30 cellular contexts compared by ENCODE assay signal in the genomic region with DNA sequence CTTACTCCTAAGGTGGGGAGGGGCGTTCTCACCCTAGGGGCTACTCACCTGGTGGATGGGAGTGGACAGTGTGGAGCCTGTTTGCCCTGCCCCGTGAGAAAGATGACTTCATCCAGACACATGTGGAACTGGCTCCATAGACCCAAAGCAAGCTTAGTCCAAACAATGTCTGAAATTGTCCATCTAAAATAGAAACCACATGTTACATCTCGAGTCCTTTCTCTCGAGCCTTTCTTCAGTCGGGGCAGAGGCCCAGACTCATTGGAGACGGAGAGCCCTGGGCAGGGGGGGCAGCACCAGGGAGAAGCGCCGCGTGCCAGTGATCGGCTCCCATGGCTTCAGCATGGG. TPM values are rescaled to one million over a fixed set of nuclear protein-coding genes. Genes with fewer than 3 reads are reported as not detected.
DNase-seq lines count a peak whose midpoint lies in the region; ATAC-seq and TF ChIP-seq lines count a peak whose summit lies in the region.
"Had no signal": no experiment of that assay in that cellular context is flagged by ENCODE, and none has a peak within 500 bp of the region (broad histone marks: within the 10 kb centered on the region; RNA-seq: fewer than 3 reads in every experiment).

No MANE protein-coding gene starts in this region.

- peaks cover 37% of the 10 kb centered on the region for H3K36me3 ChIP-seq in CD8-positive, alpha-beta T cell (ENCODE audit: insufficient read depth, low read length)
- H3K36me3 ChIP-seq in Karpas-422 (ENCODE audit: insufficient read depth, low read length): peaks cover 5% of the 10 kb centered on the region; the same call in 1 of the 2 replicates
- H3K36me3 ChIP-seq in ascending aorta: peaks cover 56 to 62% of the 10 kb centered on the region in 2 donors

- no peak for DNase-seq in activated CD4-positive, alpha-beta T cell treated with anti-CD3 and anti-CD28 coated beads, Interleukin-2, amount 10 ng/mL, durations not matched to agents 7 days and 5 days
- DNase-seq in activated CD4-positive, alpha-beta T cell treated with anti-CD3 and anti-CD28 coated beads for 1 hour: no peak
- DNase-seq in CD8-positive, alpha-beta T cell: no peak
- no peak for DNase-seq in activated T-helper 2 cell treated with anti-CD3 and anti-CD28 coated beads, Interferon-gamma antibody, Interleukin-2, Interleukin-4, amounts not matched to agents 10 μg/mL and 5 μg/mL and 100 μg/mL, durations not matched to agents 14 hours and 24 hours and 36 hours (ENCODE audit: low spot score)
- DNase-seq in neural crest cell (ENCODE audit: low read depth, low spot score) (no peak), NCI-H446 treated with DMSO at 0.1 percent for 48 hours (lab: John Stamatoyannopoulos, UW) (no peak), Karpas-422 (no peak), ascending aorta (ENCODE audit: low spot score in 2 of 2) (no peak)
- DNase-seq: activated CD8-positive, alpha-beta memory T cell treated with anti-CD3 and anti-CD28 coated beads for 24 hours; activated naive CD4-positive, alpha-beta T cell treated with anti-CD3 and anti-CD28 coated beads for 36 hours; activated T-cell treated with anti-CD3 and anti-CD28 coated beads, Interleukin-2, amount 50 U/mL, for 4 hours; anterior cingulate cortex; cortex of kidney; DMS153; HFFc6; left colon; mesenchymal stem cell; NCI-H187; NCI-H2171; NCI-H524; nucleus accumbens; SHP77 treated with DMSO at 0.1 percent for 48 hours; substantia nigra had no signal

- H3K4me3 ChIP-seq in CD8-positive, alpha-beta T cell (ENCODE audit: low read depth, low read length): no peak overlapping the region
- H3K4me3 ChIP-seq in Karpas-422 (ENCODE audit: low read length) (no peak overlapping the region), ascending aorta (no peak overlapping the region)
- H3K4me3 ChIP-seq: A549, cardiac muscle cell, GM23338, hepatocyte, upper lobe of left lung had no signal

- H3K4me3 Mint-ChIP-seq in activated CD4-positive, alpha-beta T cell treated with anti-CD3 and anti-CD28 coated beads, Interleukin-2, amount 10 ng/mL, durations not matched to agents 7 days and 5 days: no peak overlapping the region
- H3K4me3 Mint-ChIP-seq in CD8-positive, alpha-beta T cell: no peak overlapping the region
- no peak overlapping the region for H3K4me3 Mint-ChIP-seq in activated T-helper 2 cell treated with anti-CD3 and anti-CD28 coated beads, Interferon-gamma antibody, Interleukin-2, Interleukin-4, amounts not matched to agents 10 μg/mL and 5 μg/mL and 100 μg/mL, durations not matched to agents 14 hours and 24 hours and 36 hours (ENCODE audit: low read depth)
- H3K4me3 Mint-ChIP-seq in neural crest cell: peak overlapping the region; percentile 12
- H3K4me3 Mint-ChIP-seq: activated naive CD4-positive, alpha-beta T cell treated with anti-CD3 and anti-CD28 coated beads for 36 hours; activated T-cell treated with anti-CD3 and anti-CD28 coated beads, Interleukin-2, amount 50 U/mL, for 4 hours; GM23338; HFFc6; WTC11 had no signal

- no peak overlapping the region for H3K9ac ChIP-seq in Karpas-422 (ENCODE audit: low read length)

- no peaks in the 10 kb centered on the region for H3K9me3 Mint-ChIP-seq in activated CD4-positive, alpha-beta T cell treated with anti-CD3 and anti-CD28 coated beads, Interleukin-2, amount 10 ng/mL, durations not matched to agents 7 days and 5 days
- no peaks in the 10 kb centered on the region for H3K9me3 Mint-ChIP-seq in CD8-positive, alpha-beta T cell
- no peaks in the 10 kb centered on the region for H3K9me3 Mint-ChIP-seq in activated T-helper 2 cell treated with anti-CD3 and anti-CD28 coated beads, Interferon-gamma antibody, Interleukin-2, Interleukin-4, amounts not matched to agents 10 μg/mL and 5 μg/mL and 100 μg/mL, durations not matched to agents 14 hours and 24 hours and 36 hours
- no peaks in the 10 kb centered on the region for H3K9me3 Mint-ChIP-seq in neural crest cell
- H3K9me3 Mint-ChIP-seq: activated naive CD4-positive, alpha-beta T cell treated with anti-CD3 and anti-CD28 coated beads for 36 hours; activated T-cell treated with anti-CD3 and anti-CD28 coated beads, Interleukin-2, amount 50 U/mL, for 4 hours; HFFc6; WTC11 had no signal

- peak overlapping the region; percentile 30 for H3K27ac ChIP-seq in CD8-positive, alpha-beta T cell (ENCODE audit: low read depth, low read length)
- no peak overlapping the region for H3K27ac ChIP-seq in Karpas-422 (ENCODE audit: low read length)
- H3K27ac ChIP-seq in ascending aorta: no peak overlapping the region
- H3K27ac ChIP-seq: A549, cardiac muscle cell, hepatocyte, upper lobe of left lung had no signal

- H4K20me1 ChIP-seq in Karpas-422 (ENCODE audit: insufficient read depth, low read depth, low read length): peaks cover 30% of the 10 kb centered on the region

- H3K4me2 ChIP-seq in Karpas-422 (ENCODE audit: low read depth, low read length, poor library complexity, severe bottlenecking): no peak overlapping the region
- H3K4me2 ChIP-seq: A549, GM23338, hepatocyte had no signal

- ATAC-seq in CD8-positive, alpha-beta T cell: no peak
- ATAC-seq: A549; activated T-cell treated with anti-CD3 and anti-CD28 coated beads, Interleukin-2, amount 50 U/mL, for 4 hours; esophagus mucosa; GM23338; left colon; WTC11 had no signal

- no peaks in the 10 kb centered on the region for H3K27me3 Mint-ChIP-seq in activated CD4-positive, alpha-beta T cell treated with anti-CD3 and anti-CD28 coated beads, Interleukin-2, amount 10 ng/mL, durations not matched to agents 7 days and 5 days
- H3K27me3 Mint-ChIP-seq in CD8-positive, alpha-beta T cell (ENCODE audit: low read depth): no peaks in the 10 kb centered on the region
- no peaks in the 10 kb centered on the region for H3K27me3 Mint-ChIP-seq in activated T-helper 2 cell treated with anti-CD3 and anti-CD28 coated beads, Interferon-gamma antibody, Interleukin-2, Interleukin-4, amounts not matched to agents 10 μg/mL and 5 μg/mL and 100 μg/mL, durations not matched to agents 14 hours and 24 hours and 36 hours (ENCODE audit: low read depth)
- H3K27me3 Mint-ChIP-seq in neural crest cell (ENCODE audit: low read depth): peaks cover 4% of the 10 kb centered on the region

- peaks cover 47% of the 10 kb centered on the region for H3K36me3 Mint-ChIP-seq in activated CD4-positive, alpha-beta T cell treated with anti-CD3 and anti-CD28 coated beads, Interleukin-2, amount 10 ng/mL, durations not matched to agents 7 days and 5 days (ENCODE audit: low read depth)
- peaks cover 81% of the 10 kb centered on the region for H3K36me3 Mint-ChIP-seq in CD8-positive, alpha-beta T cell
- peaks cover 45% of the 10 kb centered on the region for H3K36me3 Mint-ChIP-seq in activated T-helper 2 cell treated with anti-CD3 and anti-CD28 coated beads, Interferon-gamma antibody, Interleukin-2, Interleukin-4, amounts not matched to agents 10 μg/mL and 5 μg/mL and 100 μg/mL, durations not matched to agents 14 hours and 24 hours and 36 hours (ENCODE audit: low read depth)
- peaks cover 9% of the 10 kb centered on the region for H3K36me3 Mint-ChIP-seq in neural crest cell (ENCODE audit: low read depth)

- intact Hi-C loops in CD8-positive, alpha-beta T cell (cut with DNase I, micrococcal nuclease): loop anchor here in 1 of 2 experiments (10.0 kb wide), 1 partner anchor 548 kb away; the partner anchor contains the start of gene BRF1
- intact Hi-C loops in activated T-helper 2 cell treated with anti-CD3 and anti-CD28 coated beads, Interferon-gamma antibody, Interleukin-2, Interleukin-4, amounts not matched to agents 10 μg/mL and 5 μg/mL and 100 μg/mL, durations not matched to agents 14 hours and 24 hours and 36 hours (cut with micrococcal nuclease): loop anchor here (10.0 kb wide), 1 partner anchor 268 kb away; the partner anchor contains the start of gene CDCA4
- intact Hi-C loops in ascending aorta (cut with DNase I): no loop called here

- H3K27me3 ChIP-seq in CD8-positive, alpha-beta T cell (ENCODE audit: insufficient read depth, low read length): no peaks in the 10 kb centered on the region
- no peaks in the 10 kb centered on the region for H3K27me3 ChIP-seq in Karpas-422 (ENCODE audit: low read length)
- no peaks in the 10 kb centered on the region for H3K27me3 ChIP-seq in ascending aorta
- H3K27me3 ChIP-seq: cardiac muscle cell, hepatocyte, upper lobe of left lung had no signal

- no peak for TF ChIP-seq CTCF in CD8-positive, alpha-beta T cell (IDR thresholded peaks at IDR 0.05)
- TF ChIP-seq CTCF in neural crest cell (conservative IDR thresholded peaks at IDR 0.05) (no peak), ascending aorta (IDR thresholded peaks at IDR 0.05) (no peak)

- H2AFZ ChIP-seq in Karpas-422 (ENCODE audit: low read length): no peak overlapping the region
- H2AFZ ChIP-seq: GM23338, hepatocyte had no signal

- peaks cover 44% of the 10 kb centered on the region for H3K4me1 ChIP-seq in CD8-positive, alpha-beta T cell (ENCODE audit: insufficient read depth, low read length)
- peaks cover 16% of the 10 kb centered on the region for H3K4me1 ChIP-seq in Karpas-422 (ENCODE audit: low read length)
- H3K4me1 ChIP-seq in ascending aorta: peaks cover 14 to 18% of the 10 kb centered on the region in 2 donors

- peaks cover 53% of the 10 kb centered on the region for H3K4me1 Mint-ChIP-seq in activated CD4-positive, alpha-beta T cell treated with anti-CD3 and anti-CD28 coated beads, Interleukin-2, amount 10 ng/mL, durations not matched to agents 7 days and 5 days
- peaks cover 50% of the 10 kb centered on the region for H3K4me1 Mint-ChIP-seq in CD8-positive, alpha-beta T cell (ENCODE audit: low read depth)
- peaks cover 22% of the 10 kb centered on the region for H3K4me1 Mint-ChIP-seq in activated T-helper 2 cell treated with anti-CD3 and anti-CD28 coated beads, Interferon-gamma antibody, Interleukin-2, Interleukin-4, amounts not matched to agents 10 μg/mL and 5 μg/mL and 100 μg/mL, durations not matched to agents 14 hours and 24 hours and 36 hours (ENCODE audit: low read depth)
- peaks cover 25% of the 10 kb centered on the region for H3K4me1 Mint-ChIP-seq in neural crest cell

- CTCF ChIA-PET in activated CD4-positive, alpha-beta T cell treated with anti-CD3 and anti-CD28 coated beads, Interleukin-2, amount 10 ng/mL, durations not matched to agents 7 days and 5 days (lab: Charles Lee): interaction anchor here (1.2 to 4.3 kb wide), 3 partner anchors 9 to 35 kb away, joined by 3 to 21 read pairs (median 3); no protein-coding TSS in a partner anchor
- CTCF ChIA-PET in CD8-positive, alpha-beta T cell (lab: Charles Lee): interaction anchor here (1.2 to 4.2 kb wide), 3 partner anchors 11 to 70 kb away, joined by 4 to 25 read pairs (median 5); no protein-coding TSS in a partner anchor

- H3K9me3 ChIP-seq in CD8-positive, alpha-beta T cell (ENCODE audit: low read length): no peaks in the 10 kb centered on the region
- H3K9me3 ChIP-seq in Karpas-422 (ENCODE audit: low read length): no peaks in the 10 kb centered on the region
- no peaks in the 10 kb centered on the region for H3K9me3 ChIP-seq in ascending aorta
- H3K9me3 ChIP-seq: A549, upper lobe of left lung had no signal

- H3K9me2 ChIP-seq in Karpas-422 (replicated peaks; ENCODE audit: insufficient read depth, low read length): no peaks in the 10 kb centered on the region

- POLR2A ChIA-PET in activated CD4-positive, alpha-beta T cell treated with anti-CD3 and anti-CD28 coated beads, Interleukin-2, amount 10 ng/mL, durations not matched to agents 7 days and 5 days (lab: Charles Lee): no interaction called here
- POLR2A ChIA-PET in CD8-positive, alpha-beta T cell (lab: Charles Lee): interaction anchor here (1.0 kb wide), 1 partner anchor 44 kb away, joined by 3 read pairs; the partner anchor contains the start of gene ZBTB42

- H3K27ac Mint-ChIP-seq in activated CD4-positive, alpha-beta T cell treated with anti-CD3 and anti-CD28 coated beads, Interleukin-2, amount 10 ng/mL, durations not matched to agents 7 days and 5 days: peak overlapping the region; percentile 82
- peak overlapping the region; percentile 67 for H3K27ac Mint-ChIP-seq in CD8-positive, alpha-beta T cell
- peak overlapping the region; percentile 43 for H3K27ac Mint-ChIP-seq in activated T-helper 2 cell treated with anti-CD3 and anti-CD28 coated beads, Interferon-gamma antibody, Interleukin-2, Interleukin-4, amounts not matched to agents 10 μg/mL and 5 μg/mL and 100 μg/mL, durations not matched to agents 14 hours and 24 hours and 36 hours
- H3K27ac Mint-ChIP-seq in neural crest cell (ENCODE audit: unreplicated experiment): no peak overlapping the region
- H3K27ac Mint-ChIP-seq: activated naive CD4-positive, alpha-beta T cell treated with anti-CD3 and anti-CD28 coated beads for 36 hours; GM23338; HFFc6; WTC11 had no signal

- peaks cover 52% of the 10 kb centered on the region for H3K79me2 ChIP-seq in Karpas-422 (ENCODE audit: low read length)

RNA-seq across cellular contexts. Expression of gene SIVA1, which starts 4.3 kb away (rescaled TPM):
- total RNA-seq in activated CD4-positive, alpha-beta T cell treated with anti-CD3 and anti-CD28 coated beads, Interleukin-2, amount 10 ng/mL, durations not matched to agents 7 days and 5 days: 100 to 1,000 TPM in 1 of 2 experiments, 10 to 100 TPM in 1; 84.7 to 135 TPM
- 100 to 1,000 TPM; 104 to 115 TPM for total RNA-seq in CD8-positive, alpha-beta T cell
- 96.0 and 104 TPM in 2 replicates for total RNA-seq in activated T-helper 2 cell treated with anti-CD3 and anti-CD28 coated beads, Interferon-gamma antibody, Interleukin-2, Interleukin-4, amounts not matched to agents 10 μg/mL and 5 μg/mL and 100 μg/mL, durations not matched to agents 14 hours and 24 hours and 36 hours
- 109 and 121 TPM in 2 replicates for total RNA-seq in neural crest cell
- total RNA-seq in Karpas-422 (2014; rRNA removed; shearing (Covaris generic); ENCODE audit: low replicate concordance): 68.1 and 212 TPM in 2 replicates
- total RNA-seq in ascending aorta: 410 TPM

RNA-seq across cellular contexts. Expression of gene ADSS1, which starts 33.2 kb away (rescaled TPM):
- total RNA-seq in activated CD4-positive, alpha-beta T cell treated with anti-CD3 and anti-CD28 coated beads, Interleukin-2, amount 10 ng/mL, durations not matched to agents 7 days and 5 days: 1 to 10 TPM in 1 of 2 experiments, under 1 TPM in 1; 0.81 to 1.2 TPM
- total RNA-seq in CD8-positive, alpha-beta T cell: 1 to 10 TPM; 2.4 to 3.5 TPM
- total RNA-seq in activated T-helper 2 cell treated with anti-CD3 and anti-CD28 coated beads, Interferon-gamma antibody, Interleukin-2, Interleukin-4, amounts not matched to agents 10 μg/mL and 5 μg/mL and 100 μg/mL, durations not matched to agents 14 hours and 24 hours and 36 hours: 1.1 and 2.4 TPM in 2 replicates
- total RNA-seq in neural crest cell: 4.4 and 5.0 TPM in 2 replicates
- total RNA-seq in Karpas-422 (2014; rRNA removed; shearing (Covaris generic); ENCODE audit: low replicate concordance): 2.8 and 5.3 TPM in 2 replicates
- 30.2 TPM for total RNA-seq in ascending aorta

RNA-seq across cellular contexts. Expression of gene AKT1, which starts 38.3 kb away (rescaled TPM):
- 100 to 1,000 TPM; 159 to 166 TPM for total RNA-seq in activated CD4-positive, alpha-beta T cell treated with anti-CD3 and anti-CD28 coated beads, Interleukin-2, amount 10 ng/mL, durations not matched to agents 7 days and 5 days
- total RNA-seq in CD8-positive, alpha-beta T cell: 10 to 100 TPM; 65.7 to 67.7 TPM
- 145 TPM in 2 replicates for total RNA-seq in activated T-helper 2 cell treated with anti-CD3 and anti-CD28 coated beads, Interferon-gamma antibody, Interleukin-2, Interleukin-4, amounts not matched to agents 10 μg/mL and 5 μg/mL and 100 μg/mL, durations not matched to agents 14 hours and 24 hours and 36 hours
- total RNA-seq in neural crest cell: 179 and 191 TPM in 2 replicates
- total RNA-seq in Karpas-422 (2014; rRNA removed; shearing (Covaris generic); ENCODE audit: low replicate concordance): 70.4 and 127 TPM in 2 replicates
- total RNA-seq in ascending aorta: 112 TPM

RNA-seq across cellular contexts. Expression of gene ZBTB42, which starts 43.7 kb away (rescaled TPM):
- total RNA-seq in activated CD4-positive, alpha-beta T cell treated with anti-CD3 and anti-CD28 coated beads, Interleukin-2, amount 10 ng/mL, durations not matched to agents 7 days and 5 days: 1 to 10 TPM; 4.5 to 5.8 TPM
- total RNA-seq in CD8-positive, alpha-beta T cell: 1 to 10 TPM; 2.0 to 2.3 TPM
- total RNA-seq in activated T-helper 2 cell treated with anti-CD3 and anti-CD28 coated beads, Interferon-gamma antibody, Interleukin-2, Interleukin-4, amounts not matched to agents 10 μg/mL and 5 μg/mL and 100 μg/mL, durations not matched to agents 14 hours and 24 hours and 36 hours: 5.2 and 5.4 TPM in 2 replicates
- 2.2 and 2.7 TPM in 2 replicates for total RNA-seq in neural crest cell
- 0.45 and 2.6 TPM in 2 replicates for total RNA-seq in Karpas-422 (2014; rRNA removed; shearing (Covaris generic); ENCODE audit: low replicate concordance)
- 23.5 TPM for total RNA-seq in ascending aorta
